24 cellular contexts compared by ENCODE assay signal in genomic region chr1:152388889-152389288, GRCh38. TPM values are rescaled to one million over a fixed set of nuclear protein-coding genes. Genes with fewer than 3 reads are reported as not detected.
DNase-seq lines count a peak whose midpoint lies in the region; ATAC-seq, FAIRE-seq and TF ChIP-seq lines count a peak whose summit lies in the region.
"Had no signal": no experiment of that assay in that cellular context is flagged by ENCODE, and none has a peak within 500 bp of the region (broad histone marks: within the 10 kb centered on the region; RNA-seq: fewer than 3 reads in every experiment).

No MANE protein-coding gene starts in this region.

- H3K4me2 ChIP-seq in HepG2 (ENCODE audit: low read depth, low read length) (no peak overlapping the region), H1 (ENCODE audit: insufficient read depth in 1 of 2, low read depth in 2 of 2, low read length in 2 of 2) (no peak overlapping the region)

- no peak for TF ChIP-seq RAD21 in HepG2 (CRISPR knock-in tag; IDR thresholded peaks at IDR 0.05)
- no peak for TF ChIP-seq RAD21 in H1 (IDR thresholded peaks at IDR 0.05 in 1 of 2, conservative IDR thresholded peaks at IDR 0.05 in 1 of 2; ENCODE audit: low read depth in 2 of 2, low read length in 2 of 2)

- H4K20me1 ChIP-seq in HepG2 (ENCODE audit: insufficient read depth, low read length) (no peaks in the 10 kb centered on the region), H1 (replicated peaks in 1 of 2; ENCODE audit: control insufficient read depth in 1 of 2, insufficient read depth in 2 of 2, low read length in 2 of 2) (no peaks in the 10 kb centered on the region)

- no peak overlapping the region for H3K4me3 ChIP-seq in HepG2 (replicated peaks in 1 of 3; ENCODE audit: insufficient read depth in 1 of 3, low read depth in 2 of 3, low read length in 3 of 3)
- H3K4me3 ChIP-seq in right lobe of liver, result no peak overlapping the region
- H3K4me3 ChIP-seq in NB4 (ENCODE audit: low read depth, low read length), result no peak overlapping the region
- H3K4me3 ChIP-seq in H1 (ENCODE audit: extremely low read depth in 1 of 4, insufficient read depth in 2 of 4, low read depth in 3 of 4, low read length in 4 of 4), result no peak overlapping the region
- no peak overlapping the region for H3K4me3 ChIP-seq in gastroesophageal sphincter
- H3K4me3 ChIP-seq: GM12878, HAP-1 had no signal

- no peak overlapping the region for H4K8ac ChIP-seq in H1 (ENCODE audit: extremely low read depth, insufficient read depth, low read length)

- POLR2A ChIA-PET in HepG2 (lab: Yijun Ruan, JAX) (no interaction called here), H1 (lab: Charles Lee; ENCODE audit: partially characterized antibody) (no interaction called here)

- no peak overlapping the region for H3K56ac ChIP-seq in H1 (replicated peaks; ENCODE audit: insufficient read length, low read depth, low read length)

- no peak for DNase-seq in HepG2 (ENCODE audit: low spot score)
- DNase-seq in right lobe of liver, result no peak
- peak; percentile 27 for DNase-seq in NB4 (ENCODE audit: low read depth)
- no peak for DNase-seq in H1 (ENCODE audit: low read depth in 1 of 2, low spot score in 2 of 2)
- DNase-seq: ACHN; BE2C; C1 segment of cervical spinal cord; CD4-positive, CD25-positive, alpha-beta regulatory T cell; CD8-positive, alpha-beta memory T cell; COR-L47; DMS 273 treated with DMSO at 0.1 percent for 48 hours; DMS53; DND-41; EL had no signal

- intact Hi-C loops in HepG2 (cut with micrococcal nuclease; ENCODE audit: unreplicated experiment), result no loop called here
- intact Hi-C loops in right lobe of liver (cut with DNase I), result no loop called here

- H4K5ac ChIP-seq in H1 (ENCODE audit: insufficient read length, low read depth, low read length), result no peak overlapping the region

- H3K14ac ChIP-seq in H1 (ENCODE audit: insufficient read length), result no peak overlapping the region

- H4K91ac ChIP-seq in H1 (replicated peaks; ENCODE audit: insufficient read length, low read length), result no peak overlapping the region

- no peak overlapping the region for H3K18ac ChIP-seq in H1 (ENCODE audit: extremely low read depth, low read length)

- H3K23me2 ChIP-seq in H1 (ENCODE audit: low read depth, low read length), result no peaks in the 10 kb centered on the region

- H2BK20ac ChIP-seq in H1 (ENCODE audit: low read length), result no peak overlapping the region

- WGBS in HepG2 (ENCODE audit: low lambda C conversion rate), result 5% methylated on average over 4 of the region's 4 CpGs
- 49% methylated on average over 4 of the region's 4 CpGs for WGBS in right lobe of liver (ENCODE audit: insufficient coverage, low coverage, low lambda C conversion rate, missing lambda C conversion rate)
- 79% methylated on average over 4 of the region's 4 CpGs; no CpG with 5 or more reads in 1 of the 2 experiments for WGBS in H1 (ENCODE audit: extremely low coverage in 1 of 2, insufficient coverage in 1 of 2, insufficient read length in 1 of 2, insufficient replicate concordance in 2 of 2, low coverage in 1 of 2, low lambda C conversion rate in 2 of 2, missing lambda C conversion rate in 1 of 2), 2 experiments
- 33 to 81% methylated on average over 2 to 4 of the region's 4 CpGs for WGBS in gastroesophageal sphincter (ENCODE audit: low coverage in 1 of 2), 2 donors

- no TSS peak for BruUV-seq in HepG2 (replicated peaks; lab: Mats Ljungman, UMichigan)

- no peak overlapping the region for H3K4ac ChIP-seq in H1 (replicated peaks; ENCODE audit: insufficient read length, low read depth, low read length)

- TF ChIP-seq POLR2A in HepG2 (IDR thresholded peaks at IDR 0.05; ENCODE audit: insufficient read depth in 1 of 2, low read depth in 2 of 2, low read length in 2 of 2) (no peak), right lobe of liver (IDR thresholded peaks at IDR 0.05) (no peak), NB4 (IDR thresholded peaks at IDR 0.05; ENCODE audit: extremely low read depth, insufficient read length) (no peak), H1 (IDR thresholded peaks at IDR 0.05; ENCODE audit: control extremely low read depth in 1 of 2, low read depth in 2 of 2, low read length in 2 of 2) (no peak), gastroesophageal sphincter (IDR thresholded peaks at IDR 0.05) (no peak)

- H2BK12ac ChIP-seq in H1 (ENCODE audit: low read depth, low read length), result no peak overlapping the region

- H3K9ac ChIP-seq in HepG2 (ENCODE audit: insufficient read depth, low read depth, low read length) (no peak overlapping the region), H1 (replicated peaks in 1 of 4; ENCODE audit: extremely low read depth in 1 of 4, low read depth in 3 of 4, low read length in 3 of 4) (no peak overlapping the region)

- H3K36me3 ChIP-seq in HepG2 (replicated peaks in 1 of 2; ENCODE audit: control insufficient read depth in 1 of 2, insufficient read depth in 2 of 2, low read length in 2 of 2), result no peaks in the 10 kb centered on the region
- H3K36me3 ChIP-seq in right lobe of liver, result no peaks in the 10 kb centered on the region
- H3K36me3 ChIP-seq in H1 (ENCODE audit: control insufficient read depth in 2 of 4, insufficient read depth in 4 of 4, low read length in 3 of 4), result no peaks in the 10 kb centered on the region
- H3K36me3 ChIP-seq in gastroesophageal sphincter, result no peaks in the 10 kb centered on the region
- H3K36me3 ChIP-seq: BE2C, HAP-1 had no signal

- H3K9me3 ChIP-seq in HepG2 (ENCODE audit: low read length) (no peaks in the 10 kb centered on the region), right lobe of liver (no peaks in the 10 kb centered on the region), H1 (ENCODE audit: insufficient read depth in 2 of 2, low read depth in 1 of 2, low read length in 1 of 2) (peaks cover 69 to 70% of the 10 kb centered on the region in 2 experiments), gastroesophageal sphincter (no peaks in the 10 kb centered on the region)
- H3K9me3 ChIP-seq: BE2C, HAP-1 had no signal

- H3K27ac ChIP-seq in HepG2 (ENCODE audit: extremely low read length, insufficient read depth, low read length) (no peak overlapping the region), right lobe of liver (no peak overlapping the region), H1 (ENCODE audit: low read depth, low read length) (no peak overlapping the region), gastroesophageal sphincter (no peak overlapping the region)

- TF ChIP-seq EP300 in HepG2 (IDR thresholded peaks at IDR 0.05; ENCODE audit: low read depth in 2 of 2, low read length in 2 of 2) (no peak), HepG2 (CRISPR knock-in tag; IDR thresholded peaks at IDR 0.05; ENCODE audit: borderline replicate concordance) (no peak), H1 (IDR thresholded peaks at IDR 0.05; ENCODE audit: borderline replicate concordance in 1 of 2, low read depth in 2 of 2, low read length in 2 of 2) (no peak), gastroesophageal sphincter (IDR thresholded peaks at IDR 0.05) (no peak)

- CTCF ChIA-PET in HepG2 (lab: Yijun Ruan, JAX; ENCODE audit: low intra/inter-chr PET ratio, low total read pairs), result no interaction called here
- CTCF ChIA-PET in H1 (lab: Charles Lee; ENCODE audit: partially characterized antibody), result no interaction called here

- H3K27me3 ChIP-seq in HepG2 (ENCODE audit: control insufficient read depth in 1 of 2, insufficient read depth in 2 of 2, low read length in 2 of 2) (peaks cover 0 to 1% of the 10 kb centered on the region in 2 experiments; a peak in 2 of 5 replicates), right lobe of liver (no peaks in the 10 kb centered on the region), H1 (replicated peaks in 1 of 4; ENCODE audit: control insufficient read depth in 3 of 4, extremely low read depth in 1 of 4, insufficient read depth in 3 of 4, low read length in 3 of 4) (no peaks in the 10 kb centered on the region), gastroesophageal sphincter (no peaks in the 10 kb centered on the region)
- H3K27me3 ChIP-seq: BE2C had no signal

- TF ChIP-seq CTCF in HepG2 (CRISPR knock-in tag; IDR thresholded peaks at IDR 0.05) (no peak), right lobe of liver (IDR thresholded peaks at IDR 0.05) (no peak), NB4 (IDR thresholded peaks at IDR 0.05; ENCODE audit: low read depth, low read length) (no peak), H1 (IDR thresholded peaks at IDR 0.05; ENCODE audit: control extremely low read depth in 1 of 3, insufficient read depth in 1 of 3, low read depth in 1 of 3, low read length in 3 of 3) (no peak), gastroesophageal sphincter (IDR thresholded peaks at IDR 0.05) (no peak)

- H3K4me1 ChIP-seq in HepG2 (ENCODE audit: insufficient read depth, low read length), result no peaks in the 10 kb centered on the region
- no peaks in the 10 kb centered on the region for H3K4me1 ChIP-seq in right lobe of liver
- no peaks in the 10 kb centered on the region for H3K4me1 ChIP-seq in H1 (replicated peaks in 1 of 4; ENCODE audit: control insufficient read depth in 3 of 4, insufficient read depth in 4 of 4, low read length in 3 of 4)
- H3K4me1 ChIP-seq in gastroesophageal sphincter, result no peaks in the 10 kb centered on the region
- H3K4me1 ChIP-seq: BE2C, HAP-1 had no signal

- no peak overlapping the region for H2AK5ac ChIP-seq in H1 (ENCODE audit: low read depth, low read length)

- H2BK15ac ChIP-seq in H1 (ENCODE audit: low read length), result no peak overlapping the region

- H2AFZ ChIP-seq in HepG2 (ENCODE audit: low read length) (no peak overlapping the region), H1 (ENCODE audit: low read length) (no peak overlapping the region)

- H2BK120ac ChIP-seq in H1 (replicated peaks; ENCODE audit: low read depth, low read length), result no peak overlapping the region

- in situ Hi-C loops in HepG2 (cut with HindIII; ENCODE audit: extremely low pct_ligation_motif_present, low pct_unique_long_range_greater_than_20kb), result no loop called here

- H2BK5ac ChIP-seq in H1 (ENCODE audit: low read depth, low read length), result no peak overlapping the region

- no peak overlapping the region for H3K23ac ChIP-seq in H1 (ENCODE audit: insufficient read length)

- no peaks in the 10 kb centered on the region for H3K79me1 ChIP-seq in H1 (ENCODE audit: low read depth, low read length)

- H3K79me2 ChIP-seq in HepG2 (ENCODE audit: insufficient read depth, low read length), result no peaks in the 10 kb centered on the region
- H3K79me2 ChIP-seq in H1 (ENCODE audit: control insufficient read depth in 1 of 2, insufficient read depth in 2 of 2, low read length in 2 of 2), result no peaks in the 10 kb centered on the region

- no peak for FAIRE-seq in HepG2 (lab: Jason Lieb, UNC)
- FAIRE-seq in H1 (lab: Jason Lieb, UNC), result no peak
- FAIRE-seq: GM12878, GM19239 had no signal

- ATAC-seq in HepG2, result no peak
- ATAC-seq in right lobe of liver, result no peak
- ATAC-seq in GM18520 (IDR thresholded peaks at IDR 0.05; ENCODE audit: unreplicated experiment), result no peak
- ATAC-seq in gastroesophageal sphincter, result no peak
- no peak for ATAC-seq in HG03139 (IDR thresholded peaks at IDR 0.05; ENCODE audit: unreplicated experiment)
- ATAC-seq: GM12878 had no signal

RNA-seq across cellular contexts. Expression of gene CRNN, which starts 25.2 kb away (rescaled TPM):
- total RNA-seq in HepG2 (2016; rRNA removed; fragmentation: Illumina TruSeq; extraction: Trizol) (not detected in 2 replicates), right lobe of liver (not detected), gastroesophageal sphincter (100 to 1,000 TPM in 1 of 4 donors, 1 to 10 TPM in 3; 2.2 to 103 (median 4.7) TPM)
- not detected in 2 replicates for total RNA-seq in HepG2 (2016; cell fraction: cytosol; rRNA removed; fragmentation: Illumina TruSeq; extraction: Trizol; ENCODE audit: low read depth)
- not detected in 2 replicates for total RNA-seq in HepG2 (2016; cell fraction: insoluble cytoplasmic fraction; rRNA removed; fragmentation: Illumina TruSeq; extraction: Trizol)
- total RNA-seq in HepG2 (2016; cell fraction: membrane; rRNA removed; fragmentation: Illumina TruSeq; extraction: Trizol), result not detected in 2 replicates
- not detected in 2 replicates for total RNA-seq in HepG2 (2016; cell fraction: nucleus; rRNA removed; fragmentation: Illumina TruSeq; extraction: Trizol)
- polyA plus RNA-seq in HepG2 (2011; rRNA removed) (not detected in 2 replicates), H1 (2011; rRNA removed) (not detected in 2 replicates)
- polyA plus RNA-seq in HepG2 (2011; cell fraction: cytosol; rRNA removed), result not detected in 2 replicates
- not detected in 2 replicates for polyA plus RNA-seq in HepG2 (2011; cell fraction: nucleus; rRNA removed)
- polyA plus RNA-seq in HepG2 (2012), result not detected in 2 replicates
- polyA plus RNA-seq in HepG2 (2016; cell fraction: cytosol; fragmentation: Illumina TruSeq; extraction: Trizol; ENCODE audit: low read depth), result not detected in 2 replicates
- not detected in 2 replicates for polyA plus RNA-seq in HepG2 (2016; cell fraction: insoluble cytoplasmic fraction; fragmentation: Illumina TruSeq; extraction: Trizol; ENCODE audit: low read depth)
- polyA plus RNA-seq in HepG2 (2016; cell fraction: membrane; fragmentation: Illumina TruSeq; extraction: Trizol; ENCODE audit: low read depth), result not detected in 2 replicates
- not detected in 2 replicates for polyA plus RNA-seq in HepG2 (2016; cell fraction: nucleus; fragmentation: Illumina TruSeq; extraction: Trizol; ENCODE audit: insufficient read depth, low read depth)
- not detected in 2 replicates for polyA minus RNA-seq in HepG2 (2011; rRNA and poly(A)+ RNA removed; ENCODE audit: low replicate concordance)
- polyA minus RNA-seq in HepG2 (2011; cell fraction: cytosol; rRNA and poly(A)+ RNA removed), result not detected in 2 replicates
- not detected in 2 replicates for polyA minus RNA-seq in HepG2 (2011; cell fraction: nucleus; rRNA and poly(A)+ RNA removed)
- not detected in 2 replicates for total RNA-seq in H1 (2021; fragmentation: NEBNext Ultra II Directional; extraction: Animal tissue kit (Norgen Biotek cat#: 25700))
- not detected for polyA plus RNA-seq in H1 (2011; cell fraction: cytosol; rRNA removed)
- polyA plus RNA-seq in H1 (2011; cell fraction: nucleus; rRNA removed), result not detected
- polyA plus RNA-seq in H1 (2012, experiment 1 of 2), result not detected in 4 replicates
- polyA plus RNA-seq in H1 (2012, experiment 2 of 2), result not detected
- polyA plus RNA-seq in H1 (2013, experiment 1 of 2), result not detected
- not detected for polyA plus RNA-seq in H1 (2013, experiment 2 of 2)
- polyA minus RNA-seq in H1 (2011; rRNA and poly(A)+ RNA removed), result not detected in 2 replicates
- polyA minus RNA-seq in H1 (2011; cell fraction: cytosol; rRNA and poly(A)+ RNA removed), result not detected
- not detected for polyA minus RNA-seq in H1 (2011; cell fraction: nucleus; rRNA and poly(A)+ RNA removed)
- total RNA-seq: A172; CD4-positive, CD25-positive, alpha-beta regulatory T cell; CD8-positive, alpha-beta memory T cell; G401; GM12878; H4; HT-29 had no signal
- polyA plus RNA-seq: CD4-positive, CD25-positive, alpha-beta regulatory T cell; CD8-positive, alpha-beta memory T cell; GM12878 had no signal

RNA-seq across cellular contexts. Expression of gene FLG2, which starts 29.1 kb away (rescaled TPM):
- total RNA-seq in HepG2 (2016; rRNA removed; fragmentation: Illumina TruSeq; extraction: Trizol) (not detected in 2 replicates), right lobe of liver (not detected), gastroesophageal sphincter (not detected)
- under 0.01 TPM in 1 of 2 replicates, not detected in the other for total RNA-seq in HepG2 (2016; cell fraction: cytosol; rRNA removed; fragmentation: Illumina TruSeq; extraction: Trizol; ENCODE audit: low read depth)
- total RNA-seq in HepG2 (2016; cell fraction: insoluble cytoplasmic fraction; rRNA removed; fragmentation: Illumina TruSeq; extraction: Trizol), result not detected in 2 replicates
- not detected in 2 replicates for total RNA-seq in HepG2 (2016; cell fraction: membrane; rRNA removed; fragmentation: Illumina TruSeq; extraction: Trizol)
- not detected in 2 replicates for total RNA-seq in HepG2 (2016; cell fraction: nucleus; rRNA removed; fragmentation: Illumina TruSeq; extraction: Trizol)
- polyA plus RNA-seq in HepG2 (2011; rRNA removed) (not detected in 2 replicates), H1 (2011; rRNA removed) (not detected in 2 replicates)
- not detected in 2 replicates for polyA plus RNA-seq in HepG2 (2011; cell fraction: cytosol; rRNA removed)
- not detected in 2 replicates for polyA plus RNA-seq in HepG2 (2011; cell fraction: nucleus; rRNA removed)
- polyA plus RNA-seq in HepG2 (2012), result not detected in 2 replicates
- not detected in 2 replicates for polyA plus RNA-seq in HepG2 (2016; cell fraction: cytosol; fragmentation: Illumina TruSeq; extraction: Trizol; ENCODE audit: low read depth)
- polyA plus RNA-seq in HepG2 (2016; cell fraction: insoluble cytoplasmic fraction; fragmentation: Illumina TruSeq; extraction: Trizol; ENCODE audit: low read depth), result not detected in 2 replicates
- not detected in 2 replicates for polyA plus RNA-seq in HepG2 (2016; cell fraction: membrane; fragmentation: Illumina TruSeq; extraction: Trizol; ENCODE audit: low read depth)
- polyA plus RNA-seq in HepG2 (2016; cell fraction: nucleus; fragmentation: Illumina TruSeq; extraction: Trizol; ENCODE audit: insufficient read depth, low read depth), result not detected in 2 replicates
- not detected in 2 replicates for polyA minus RNA-seq in HepG2 (2011; rRNA and poly(A)+ RNA removed; ENCODE audit: low replicate concordance)
- polyA minus RNA-seq in HepG2 (2011; cell fraction: cytosol; rRNA and poly(A)+ RNA removed), result not detected in 2 replicates
- not detected in 2 replicates for polyA minus RNA-seq in HepG2 (2011; cell fraction: nucleus; rRNA and poly(A)+ RNA removed)
- not detected in 2 replicates for total RNA-seq in H1 (2021; fragmentation: NEBNext Ultra II Directional; extraction: Animal tissue kit (Norgen Biotek cat#: 25700))
- not detected for polyA plus RNA-seq in H1 (2011; cell fraction: cytosol; rRNA removed)
- not detected for polyA plus RNA-seq in H1 (2011; cell fraction: nucleus; rRNA removed)
- polyA plus RNA-seq in H1 (2012, experiment 1 of 2), result not detected in 4 replicates
- not detected for polyA plus RNA-seq in H1 (2012, experiment 2 of 2)
- polyA plus RNA-seq in H1 (2013, experiment 1 of 2), result not detected
- not detected for polyA plus RNA-seq in H1 (2013, experiment 2 of 2)
- not detected in 2 replicates for polyA minus RNA-seq in H1 (2011; rRNA and poly(A)+ RNA removed)
- polyA minus RNA-seq in H1 (2011; cell fraction: cytosol; rRNA and poly(A)+ RNA removed), result not detected
- not detected for polyA minus RNA-seq in H1 (2011; cell fraction: nucleus; rRNA and poly(A)+ RNA removed)
- total RNA-seq: A172; CD4-positive, CD25-positive, alpha-beta regulatory T cell; CD8-positive, alpha-beta memory T cell; G401; GM12878; H4; HT-29 had no signal
- polyA plus RNA-seq: CD4-positive, CD25-positive, alpha-beta regulatory T cell; CD8-positive, alpha-beta memory T cell; GM12878 had no signal

Comparison
In these comparisons a context has a peak if more than half of its experiments do, and no peak if none do; other contexts are left out.
1. Of the 41 proteins assayed by ChIP-seq in both HepG2 and H1: peak only in HepG2: none; only in H1: none; in both: CEBPB; in neither: 40.